Comparison of ENCODE assay signal across 20 cellular contexts in genomic region chr4:62366944-62367343, GRCh38.
"Had no signal": no experiment of that assay in that cellular context is flagged by ENCODE, and none has a peak within 500 bp of the region (broad histone marks: within the 10 kb centered on the region; RNA-seq: fewer than 3 reads in every experiment).

No MANE protein-coding gene starts in this region.

- DNase-seq: nephron progenitor cell; nucleus accumbens; pancreas; psoas muscle; right cardiac atrium; right lobe of liver; sigmoid colon; small intestine; stimulated activated CD4-positive, alpha-beta T cell treated with anti-CD3 and anti-CD28 coated beads, Interleukin-15, amount 100 ng/mL, for 24 hours; stimulated activated CD4-positive, alpha-beta T cell treated with anti-CD3 and anti-CD28 coated beads, Interleukin-2, amount 100 ng/mL, for 24 hours; stimulated activated CD4-positive, alpha-beta T cell treated with anti-CD3 and anti-CD28 coated beads, Interleukin-2, amount 100 ng/mL, for 48 hours; stimulated activated CD4-positive, alpha-beta T cell treated with anti-CD3 and anti-CD28 coated beads, Interleukin-4, amount 100 ng/mL, for 24 hours; stimulated activated naive B cell treated with anti-CD40 and anti-IgM and Interleukin-4, amounts not matched to agents 10 μg/mL and 1 μg/mL and 100 μg/mL, for 72 hours; stimulated activated naive CD4-positive, alpha-beta T cell treated with Interleukin-2 at 50 U/mL for 16 hours; stomach; thyroid gland; trophoblast cell; upper lobe of left lung had no signal

- ATAC-seq: natural killer cell treated with Interleukin-12 subunit alpha and Interleukin-12 subunit beta and Interleukin-15 and Interleukin-18, amount 100 ng/mL, for 72 hours; pancreas; psoas muscle; right cardiac atrium; stimulated activated effector memory CD8-positive, alpha-beta T cell treated with anti-CD3 and anti-CD28 coated beads, Interleukin-12 subunit alpha, Interleukin-12 subunit beta, amount 100 ng/mL, for 72 hours; stimulated activated naive B cell treated with anti-CD40 and anti-IgM and Interleukin-4, amounts not matched to agents 10 μg/mL and 1 μg/mL and 100 μg/mL, for 72 hours had no signal
